6 cellular contexts compared by ENCODE assay signal in genomic region chr6:169702640-169703246, GRCh38. TPM values are rescaled to one million over a fixed set of nuclear protein-coding genes. Genes with fewer than 3 reads are reported as not detected.
DNase-seq lines count a peak whose midpoint lies in the region; ATAC-seq and TF ChIP-seq lines count a peak whose summit lies in the region.

No MANE protein-coding gene starts in this region.

- H3K4me3 Mint-ChIP-seq in activated B cell treated with CpG ODN at 0.5 μM for 24 hours, result peak overlapping the region; percentile 86
- peak overlapping the region; percentile 84 for H3K4me3 Mint-ChIP-seq in stimulated activated effector memory CD8-positive, alpha-beta T cell treated with anti-CD3 and anti-CD28 coated beads, Interleukin-12 subunit alpha, Interleukin-12 subunit beta, amount 100 ng/mL, for 72 hours

- ATAC-seq in GM18511 (IDR thresholded peaks at IDR 0.05; ENCODE audit: unreplicated experiment), result peak; percentile 17
- ATAC-seq in HG03045 (IDR thresholded peaks at IDR 0.05; ENCODE audit: unreplicated experiment), result peak; percentile 13
- ATAC-seq in activated B cell treated with CpG ODN at 0.5 μM for 24 hours (ENCODE audit: low read depth), result peak; percentile 4
- ATAC-seq in heart right ventricle, result peak in 3 of 8 donors; percentile 0 to 36 (median 6)
- ATAC-seq in stimulated activated effector memory CD8-positive, alpha-beta T cell treated with anti-CD3 and anti-CD28 coated beads, Interleukin-12 subunit alpha, Interleukin-12 subunit beta, amount 100 ng/mL, for 72 hours, result peak; percentile 3

- H3K36me3 Mint-ChIP-seq in activated B cell treated with CpG ODN at 0.5 μM for 24 hours (ENCODE audit: low read depth), result peaks cover 36% of the 10 kb centered on the region
- H3K36me3 Mint-ChIP-seq in stimulated activated effector memory CD8-positive, alpha-beta T cell treated with anti-CD3 and anti-CD28 coated beads, Interleukin-12 subunit alpha, Interleukin-12 subunit beta, amount 100 ng/mL, for 72 hours, result peaks cover 56% of the 10 kb centered on the region

- H3K27me3 ChIP-seq in heart right ventricle, result no peaks in the 10 kb centered on the region

- TF ChIP-seq CTCF in activated B cell treated with CpG ODN at 0.5 μM for 24 hours (IDR thresholded peaks at IDR 0.05), result no peak
- TF ChIP-seq CTCF in heart right ventricle (IDR thresholded peaks at IDR 0.05), result no peak

- intact Hi-C loops in activated B cell treated with CpG ODN at 0.5 μM for 24 hours (cut with micrococcal nuclease), result loop anchor here (1.0 to 5.0 kb wide), 8 partner anchors 21 to 882 kb away; partner anchors contain the start of genes DLL1, DYNLT2, ERMARD and FAM120B
- intact Hi-C loops in heart right ventricle (cut with DNase I), result loop anchor here in 1 of 10 donors (5.0 kb wide), 1 partner anchor 50 kb away; the partner anchor contains the start of genes DYNLT2 and ERMARD

- no peaks in the 10 kb centered on the region for H3K9me3 ChIP-seq in heart right ventricle

- peak overlapping the region; percentile 83 for H3K27ac Mint-ChIP-seq in activated B cell treated with CpG ODN at 0.5 μM for 24 hours
- peak overlapping the region; percentile 91 for H3K27ac Mint-ChIP-seq in stimulated activated effector memory CD8-positive, alpha-beta T cell treated with anti-CD3 and anti-CD28 coated beads, Interleukin-12 subunit alpha, Interleukin-12 subunit beta, amount 100 ng/mL, for 72 hours

- DNase-seq in activated B cell treated with CpG ODN at 0.5 μM for 24 hours (peak; percentile 51), heart right ventricle (peak in 1 of 2 donors; percentile 22), NCI-H446 treated with DMSO at 0.1 percent for 48 hours (lab: John Stamatoyannopoulos, UW) (no peak)
- DNase-seq in stimulated activated effector memory CD8-positive, alpha-beta T cell treated with anti-CD3 and anti-CD28 coated beads, Interleukin-12 subunit alpha, Interleukin-12 subunit beta, amount 100 ng/mL, for 72 hours (ENCODE audit: low spot score in 2 of 2), result peak in 1 of 2 donors; percentile 30

- H3K4me1 Mint-ChIP-seq in activated B cell treated with CpG ODN at 0.5 μM for 24 hours, result peaks cover 52% of the 10 kb centered on the region
- peaks cover 21% of the 10 kb centered on the region for H3K4me1 Mint-ChIP-seq in stimulated activated effector memory CD8-positive, alpha-beta T cell treated with anti-CD3 and anti-CD28 coated beads, Interleukin-12 subunit alpha, Interleukin-12 subunit beta, amount 100 ng/mL, for 72 hours

- no peaks in the 10 kb centered on the region for H3K27me3 Mint-ChIP-seq in activated B cell treated with CpG ODN at 0.5 μM for 24 hours

- CTCF ChIA-PET in activated B cell treated with CpG ODN at 0.5 μM for 24 hours (lab: Charles Lee), result interaction anchor here (1.7 kb wide), 1 partner anchor 20 kb away, joined by 6 read pairs; no protein-coding TSS in a partner anchor

- no peaks in the 10 kb centered on the region for H3K9me3 Mint-ChIP-seq in activated B cell treated with CpG ODN at 0.5 μM for 24 hours
- H3K9me3 Mint-ChIP-seq in stimulated activated effector memory CD8-positive, alpha-beta T cell treated with anti-CD3 and anti-CD28 coated beads, Interleukin-12 subunit alpha, Interleukin-12 subunit beta, amount 100 ng/mL, for 72 hours, result no peaks in the 10 kb centered on the region

- 2 to 3% methylated on average over 41 of the region's 41 CpGs for WGBS in heart right ventricle, 2 donors

- peak overlapping the region; percentile 78 to 97 (median 88) for H3K4me3 ChIP-seq in heart right ventricle

- H3K4me1 ChIP-seq in heart right ventricle, result peaks cover 3 to 63% (median 45%) of the 10 kb centered on the region in 9 donors

- peaks cover 0 to 43% (median 0%) of the 10 kb centered on the region in 9 donors for H3K36me3 ChIP-seq in heart right ventricle

- POLR2A ChIA-PET in activated B cell treated with CpG ODN at 0.5 μM for 24 hours (lab: Charles Lee), result interaction anchor here (0.5 to 3.9 kb wide), 9 partner anchors 16 to 850 kb away, joined by 3 to 64 read pairs (median 10); partner anchors contain the start of genes DYNLT2, ERMARD, PHF10 and PSMB1

- peak overlapping the region; percentile 83 to 98 (median 94) for H3K27ac ChIP-seq in heart right ventricle

RNA-seq across cellular contexts. Expression of gene C6orf120, which starts 0.8 kb away (rescaled TPM):
- total RNA-seq in activated B cell treated with CpG ODN at 0.5 μM for 24 hours (21.7 and 24.8 TPM in 2 replicates), heart right ventricle (10 to 100 TPM; 12.4 to 18.9 (median 14.1) TPM)
- 10 to 100 TPM in 1 of 2 donors, 1 to 10 TPM in 1; 2.4 to 10.9 TPM for polyA plus RNA-seq in heart right ventricle

RNA-seq across cellular contexts. Expression of gene WDR27, which starts 0.9 kb away (rescaled TPM):
- total RNA-seq in activated B cell treated with CpG ODN at 0.5 μM for 24 hours (36.8 and 49.1 TPM in 2 replicates), heart right ventricle (10 to 100 TPM in 1 of 10 donors, 1 to 10 TPM in 9; 5.1 to 11.0 (median 6.6) TPM)
- 10 to 100 TPM in 1 of 2 donors, 1 to 10 TPM in 1; 3.2 to 12.0 TPM for polyA plus RNA-seq in heart right ventricle

RNA-seq across cellular contexts. Expression of gene PHF10, which starts 21.6 kb away (rescaled TPM):
- 35.1 and 36.6 TPM in 2 replicates for total RNA-seq in activated B cell treated with CpG ODN at 0.5 μM for 24 hours
- total RNA-seq in heart right ventricle, result 10 to 100 TPM; 42.2 to 63.5 (median 54.9) TPM
- 10 to 100 TPM; 29.9 to 45.2 TPM for polyA plus RNA-seq in heart right ventricle

RNA-seq across cellular contexts. Expression of gene DYNLT2, which starts 48.6 kb away (rescaled TPM):
- total RNA-seq in activated B cell treated with CpG ODN at 0.5 μM for 24 hours (3.7 and 4.4 TPM in 2 replicates), heart right ventricle (1 to 10 TPM in 1 of 10 donors, under 1 TPM in 9; 0.19 to 1.1 (median 0.61) TPM)
- polyA plus RNA-seq in heart right ventricle, result 1 to 10 TPM in 1 of 2 donors, under 1 TPM in 1; 0.74 to 3.4 TPM

RNA-seq across cellular contexts. Expression of gene ERMARD, which starts 48.7 kb away (rescaled TPM):
- total RNA-seq in activated B cell treated with CpG ODN at 0.5 μM for 24 hours, result 33.5 and 45.4 TPM in 2 replicates
- total RNA-seq in heart right ventricle, result 10 to 100 TPM in 4 of 10 donors, 1 to 10 TPM in 6; 7.5 to 14.9 (median 9.6) TPM
- 10 to 100 TPM; 12.6 to 38.5 TPM for polyA plus RNA-seq in heart right ventricle
